Comparison of ENCODE assay signal across 20 cellular contexts in genomic region chr20:16675165-16675564, GRCh38. TPM values are rescaled to one million over a fixed set of nuclear protein-coding genes. Genes with fewer than 3 reads are reported as not detected.
DNase-seq lines count a peak whose midpoint lies in the region; ATAC-seq and TF ChIP-seq lines count a peak whose summit lies in the region.
"Had no signal": no experiment of that assay in that cellular context is flagged by ENCODE, and none has a peak within 500 bp of the region (broad histone marks: within the 10 kb centered on the region; RNA-seq: fewer than 3 reads in every experiment).

No MANE protein-coding gene starts in this region.

- H3K4me3 ChIP-seq in right atrium auricular region: no peak overlapping the region
- H3K4me3 ChIP-seq: A549; BLaER1 treated with 17β-estradiol and CSF1 and Interleukin-3, amounts not matched to agents 10 nM and 100 nM had no signal

- no peaks in the 10 kb centered on the region for H3K4me1 ChIP-seq in right atrium auricular region
- H3K4me1 ChIP-seq: A549, Caco-2 had no signal

- peak; percentile 81 for ATAC-seq in activated CD4-positive, alpha-beta T cell treated with anti-CD3 and anti-CD28 coated beads for 36 hours
- peak; percentile 73 for ATAC-seq in activated CD8-positive, alpha-beta memory T cell treated with anti-CD3 and anti-CD28 coated beads, Interleukin-2, amount 10 ng/mL, durations not matched to agents 7 days and 5 days
- peak; percentile 70 for ATAC-seq in activated T-helper 17 cell treated with anti-CD3 and anti-CD28 coated beads, Interleukin-2, amount 50 U/mL, for 72 hours (replicated peaks)
- ATAC-seq: A549; CD8-positive, alpha-beta T cell had no signal

- H3K27ac Mint-ChIP-seq in activated CD4-positive, alpha-beta T cell treated with anti-CD3 and anti-CD28 coated beads for 36 hours: no peak overlapping the region
- H3K27ac Mint-ChIP-seq in activated CD4-positive, alpha-beta T cell treated with anti-CD3 and anti-CD28 coated beads, Interleukin-2, amount 10 ng/mL, durations not matched to agents 24 days and 14 days: no peak overlapping the region
- H3K27ac Mint-ChIP-seq in activated CD8-positive, alpha-beta memory T cell treated with anti-CD3 and anti-CD28 coated beads, Interleukin-2, amount 10 ng/mL, durations not matched to agents 7 days and 5 days: peak overlapping the region; percentile 70
- H3K27ac Mint-ChIP-seq in activated CD4-positive, alpha-beta memory T cell treated with anti-CD3 and anti-CD28 coated beads for 36 hours: peak overlapping the region; percentile 61
- no peak overlapping the region for H3K27ac Mint-ChIP-seq in activated T-helper 17 cell treated with anti-CD3 and anti-CD28 coated beads, Interleukin-2, amount 50 U/mL, for 72 hours
- H3K27ac Mint-ChIP-seq: B cell; CD4-positive, alpha-beta T cell; CD8-positive, alpha-beta T cell had no signal

- H3K27me3 ChIP-seq in right atrium auricular region: no peaks in the 10 kb centered on the region
- H3K27me3 ChIP-seq: BLaER1 treated with 17β-estradiol and CSF1 and Interleukin-3, amounts not matched to agents 10 nM and 100 nM had no signal

- H3K27ac ChIP-seq in right atrium auricular region: no peak overlapping the region
- H3K27ac ChIP-seq: 22Rv1; A549; BLaER1 treated with 17β-estradiol and CSF1 and Interleukin-3, amounts not matched to agents 10 nM and 100 nM; C4-2B had no signal

- no peaks in the 10 kb centered on the region for H3K36me3 Mint-ChIP-seq in activated CD4-positive, alpha-beta T cell treated with anti-CD3 and anti-CD28 coated beads for 36 hours (ENCODE audit: low read depth)
- H3K36me3 Mint-ChIP-seq in activated CD4-positive, alpha-beta T cell treated with anti-CD3 and anti-CD28 coated beads, Interleukin-2, amount 10 ng/mL, durations not matched to agents 24 days and 14 days (ENCODE audit: low read depth): no peaks in the 10 kb centered on the region
- peaks cover 2% of the 10 kb centered on the region for H3K36me3 Mint-ChIP-seq in activated CD8-positive, alpha-beta memory T cell treated with anti-CD3 and anti-CD28 coated beads, Interleukin-2, amount 10 ng/mL, durations not matched to agents 7 days and 5 days
- H3K36me3 Mint-ChIP-seq in activated CD4-positive, alpha-beta memory T cell treated with anti-CD3 and anti-CD28 coated beads for 36 hours: no peaks in the 10 kb centered on the region
- no peaks in the 10 kb centered on the region for H3K36me3 Mint-ChIP-seq in activated T-helper 17 cell treated with anti-CD3 and anti-CD28 coated beads, Interleukin-2, amount 50 U/mL, for 72 hours (ENCODE audit: low read depth)
- H3K36me3 Mint-ChIP-seq: CD8-positive, alpha-beta T cell had no signal

- H3K4me3 Mint-ChIP-seq in activated CD4-positive, alpha-beta T cell treated with anti-CD3 and anti-CD28 coated beads for 36 hours: no peak overlapping the region
- no peak overlapping the region for H3K4me3 Mint-ChIP-seq in activated CD4-positive, alpha-beta T cell treated with anti-CD3 and anti-CD28 coated beads, Interleukin-2, amount 10 ng/mL, durations not matched to agents 24 days and 14 days
- no peak overlapping the region for H3K4me3 Mint-ChIP-seq in activated CD8-positive, alpha-beta memory T cell treated with anti-CD3 and anti-CD28 coated beads, Interleukin-2, amount 10 ng/mL, durations not matched to agents 7 days and 5 days
- no peak overlapping the region for H3K4me3 Mint-ChIP-seq in activated CD4-positive, alpha-beta memory T cell treated with anti-CD3 and anti-CD28 coated beads for 36 hours
- H3K4me3 Mint-ChIP-seq in activated T-helper 17 cell treated with anti-CD3 and anti-CD28 coated beads, Interleukin-2, amount 50 U/mL, for 72 hours: no peak overlapping the region
- H3K4me3 Mint-ChIP-seq: B cell; CD4-positive, alpha-beta T cell; CD8-positive, alpha-beta T cell had no signal

- TF ChIP-seq CTCF in right atrium auricular region (IDR thresholded peaks at IDR 0.05): no peak

- H3K27me3 Mint-ChIP-seq in activated CD4-positive, alpha-beta T cell treated with anti-CD3 and anti-CD28 coated beads for 36 hours: peaks cover 6% of the 10 kb centered on the region
- no peaks in the 10 kb centered on the region for H3K27me3 Mint-ChIP-seq in activated CD4-positive, alpha-beta T cell treated with anti-CD3 and anti-CD28 coated beads, Interleukin-2, amount 10 ng/mL, durations not matched to agents 24 days and 14 days
- H3K27me3 Mint-ChIP-seq in activated CD8-positive, alpha-beta memory T cell treated with anti-CD3 and anti-CD28 coated beads, Interleukin-2, amount 10 ng/mL, durations not matched to agents 7 days and 5 days: peaks cover 2% of the 10 kb centered on the region
- H3K27me3 Mint-ChIP-seq in activated CD4-positive, alpha-beta memory T cell treated with anti-CD3 and anti-CD28 coated beads for 36 hours: peaks cover 3% of the 10 kb centered on the region
- peaks cover 5% of the 10 kb centered on the region for H3K27me3 Mint-ChIP-seq in activated T-helper 17 cell treated with anti-CD3 and anti-CD28 coated beads, Interleukin-2, amount 50 U/mL, for 72 hours
- H3K27me3 Mint-ChIP-seq: CD4-positive, alpha-beta T cell had no signal

- H3K4me1 Mint-ChIP-seq in activated CD4-positive, alpha-beta T cell treated with anti-CD3 and anti-CD28 coated beads for 36 hours: no peaks in the 10 kb centered on the region
- H3K4me1 Mint-ChIP-seq in activated CD4-positive, alpha-beta T cell treated with anti-CD3 and anti-CD28 coated beads, Interleukin-2, amount 10 ng/mL, durations not matched to agents 24 days and 14 days: no peaks in the 10 kb centered on the region
- H3K4me1 Mint-ChIP-seq in activated CD8-positive, alpha-beta memory T cell treated with anti-CD3 and anti-CD28 coated beads, Interleukin-2, amount 10 ng/mL, durations not matched to agents 7 days and 5 days: peaks cover 11% of the 10 kb centered on the region
- no peaks in the 10 kb centered on the region for H3K4me1 Mint-ChIP-seq in activated CD4-positive, alpha-beta memory T cell treated with anti-CD3 and anti-CD28 coated beads for 36 hours (ENCODE audit: low read depth)
- H3K4me1 Mint-ChIP-seq in activated T-helper 17 cell treated with anti-CD3 and anti-CD28 coated beads, Interleukin-2, amount 50 U/mL, for 72 hours: no peaks in the 10 kb centered on the region
- H3K4me1 Mint-ChIP-seq: B cell had no signal

- H3K9me3 Mint-ChIP-seq in activated CD4-positive, alpha-beta T cell treated with anti-CD3 and anti-CD28 coated beads for 36 hours (ENCODE audit: low read depth): peaks cover 6% of the 10 kb centered on the region
- H3K9me3 Mint-ChIP-seq in activated CD4-positive, alpha-beta T cell treated with anti-CD3 and anti-CD28 coated beads, Interleukin-2, amount 10 ng/mL, durations not matched to agents 24 days and 14 days: peaks cover 6% of the 10 kb centered on the region
- H3K9me3 Mint-ChIP-seq in activated CD8-positive, alpha-beta memory T cell treated with anti-CD3 and anti-CD28 coated beads, Interleukin-2, amount 10 ng/mL, durations not matched to agents 7 days and 5 days (ENCODE audit: low read depth): no peaks in the 10 kb centered on the region
- peaks cover 8% of the 10 kb centered on the region for H3K9me3 Mint-ChIP-seq in activated CD4-positive, alpha-beta memory T cell treated with anti-CD3 and anti-CD28 coated beads for 36 hours
- H3K9me3 Mint-ChIP-seq in activated T-helper 17 cell treated with anti-CD3 and anti-CD28 coated beads, Interleukin-2, amount 50 U/mL, for 72 hours: no peaks in the 10 kb centered on the region

- no peaks in the 10 kb centered on the region for H3K36me3 ChIP-seq in right atrium auricular region
- H3K36me3 ChIP-seq: BLaER1 treated with 17β-estradiol and CSF1 and Interleukin-3, amounts not matched to agents 10 nM and 100 nM had no signal

- CTCF ChIA-PET in activated CD4-positive, alpha-beta T cell treated with anti-CD3 and anti-CD28 coated beads for 36 hours (lab: Charles Lee): interaction anchor here (1.0 kb wide), 1 partner anchor 17 kb away, joined by 3 read pairs; no protein-coding TSS in a partner anchor
- CTCF ChIA-PET in activated CD8-positive, alpha-beta memory T cell treated with anti-CD3 and anti-CD28 coated beads, Interleukin-2, amount 10 ng/mL, durations not matched to agents 7 days and 5 days (lab: Charles Lee): interaction anchor here (2.1 kb wide), 1 partner anchor 24 kb away, joined by 6 read pairs; no protein-coding TSS in a partner anchor
- CTCF ChIA-PET in activated CD4-positive, alpha-beta memory T cell treated with anti-CD3 and anti-CD28 coated beads for 36 hours (lab: Charles Lee): interaction anchor here (1.0 kb wide), 1 partner anchor 9 kb away, joined by 3 read pairs; no protein-coding TSS in a partner anchor

- POLR2A ChIA-PET in activated CD4-positive, alpha-beta T cell treated with anti-CD3 and anti-CD28 coated beads for 36 hours (lab: Charles Lee): no interaction called here
- POLR2A ChIA-PET in activated CD4-positive, alpha-beta memory T cell treated with anti-CD3 and anti-CD28 coated beads for 36 hours (lab: Charles Lee): no interaction called here

- H3K9me3 ChIP-seq in right atrium auricular region: peaks cover 0 to 6% of the 10 kb centered on the region in 2 donors

- intact Hi-C loops in activated CD4-positive, alpha-beta T cell treated with anti-CD3 and anti-CD28 coated beads for 36 hours (cut with DNase I, micrococcal nuclease): no loop called here
- intact Hi-C loops in activated CD4-positive, alpha-beta T cell treated with anti-CD3 and anti-CD28 coated beads, Interleukin-2, amount 10 ng/mL, durations not matched to agents 24 days and 14 days (cut with micrococcal nuclease): no loop called here
- intact Hi-C loops in activated CD4-positive, alpha-beta memory T cell treated with anti-CD3 and anti-CD28 coated beads for 36 hours (cut with micrococcal nuclease): no loop called here

- DNase-seq in activated CD4-positive, alpha-beta T cell treated with anti-CD3 and anti-CD28 coated beads for 36 hours: no peak
- DNase-seq in activated CD4-positive, alpha-beta T cell treated with anti-CD3 and anti-CD28 coated beads, Interleukin-2, amount 10 ng/mL, durations not matched to agents 24 days and 14 days: no peak
- peak; percentile 45 for DNase-seq in activated CD8-positive, alpha-beta memory T cell treated with anti-CD3 and anti-CD28 coated beads, Interleukin-2, amount 10 ng/mL, durations not matched to agents 7 days and 5 days
- no peak for DNase-seq in activated CD8-positive, alpha-beta memory T cell treated with anti-CD3 and anti-CD28 coated beads for 24 hours
- peak; percentile 18 for DNase-seq in activated CD4-positive, alpha-beta memory T cell treated with anti-CD3 and anti-CD28 coated beads for 36 hours
- DNase-seq in NCI-H1417 treated with DMSO at 0.1 percent for 48 hours (lab: John Stamatoyannopoulos, UW): no peak
- no peak for DNase-seq in right atrium auricular region (ENCODE audit: low spot score)
- DNase-seq: AML-193; Caco-2; Calu3; CD4-positive, alpha-beta T cell; CD8-positive, alpha-beta T cell; DMS79 treated with DMSO at 0.1 percent for 48 hours; GF-D8 had no signal

RNA-seq across cellular contexts. Expression of gene SNRPB2, which starts 54.7 kb away (rescaled TPM):
- 100 to 1,000 TPM; 122 to 129 TPM for total RNA-seq in activated CD4-positive, alpha-beta T cell treated with anti-CD3 and anti-CD28 coated beads for 36 hours
- 132 and 134 TPM in 2 replicates for total RNA-seq in activated CD4-positive, alpha-beta T cell treated with anti-CD3 and anti-CD28 coated beads, Interleukin-2, amount 10 ng/mL, durations not matched to agents 24 days and 14 days
- total RNA-seq in activated CD8-positive, alpha-beta memory T cell treated with anti-CD3 and anti-CD28 coated beads, Interleukin-2, amount 10 ng/mL, durations not matched to agents 7 days and 5 days: 10 to 100 TPM; 86.1 to 99.6 TPM
- 100 to 1,000 TPM; 109 to 110 TPM for total RNA-seq in activated CD4-positive, alpha-beta memory T cell treated with anti-CD3 and anti-CD28 coated beads for 36 hours
- total RNA-seq in activated T-helper 17 cell treated with anti-CD3 and anti-CD28 coated beads, Interleukin-2, amount 50 U/mL, for 72 hours: 100 to 1,000 TPM in 1 of 2 donors, 10 to 100 TPM in 1; 75.0 to 119 TPM
- 10 to 100 TPM; 21.4 to 25.3 TPM for total RNA-seq in right atrium auricular region

Comparison
In these comparisons a context has a peak if more than half of its experiments do, and no peak if none do; other contexts are left out.
1. DNase-seq: peak in activated CD8-positive, alpha-beta memory T cell treated with anti-CD3 and anti-CD28 coated beads, Interleukin-2, amount 10 ng/mL, durations not matched to agents 7 days and 5 days (single experiment) and activated CD4-positive, alpha-beta memory T cell treated with anti-CD3 and anti-CD28 coated beads for 36 hours (single experiment); none in activated CD4-positive, alpha-beta T cell treated with anti-CD3 and anti-CD28 coated beads for 36 hours (single experiment), activated CD4-positive, alpha-beta T cell treated with anti-CD3 and anti-CD28 coated beads, Interleukin-2, amount 10 ng/mL, durations not matched to agents 24 days and 14 days (single experiment), activated CD8-positive, alpha-beta memory T cell treated with anti-CD3 and anti-CD28 coated beads for 24 hours (single experiment), NCI-H1417 treated with DMSO at 0.1 percent for 48 hours (single experiment) and right atrium auricular region (single experiment).
2. H3K27ac Mint-ChIP-seq: peak in activated CD8-positive, alpha-beta memory T cell treated with anti-CD3 and anti-CD28 coated beads, Interleukin-2, amount 10 ng/mL, durations not matched to agents 7 days and 5 days (single experiment) and activated CD4-positive, alpha-beta memory T cell treated with anti-CD3 and anti-CD28 coated beads for 36 hours (single experiment); none in activated CD4-positive, alpha-beta T cell treated with anti-CD3 and anti-CD28 coated beads for 36 hours (single experiment), activated CD4-positive, alpha-beta T cell treated with anti-CD3 and anti-CD28 coated beads, Interleukin-2, amount 10 ng/mL, durations not matched to agents 24 days and 14 days (single experiment) and activated T-helper 17 cell treated with anti-CD3 and anti-CD28 coated beads, Interleukin-2, amount 50 U/mL, for 72 hours (single experiment).
3. Peak in every context shown above with its lines, with median percentiles within 50 percentile points of each other: ATAC-seq.